9 cellular contexts compared by ENCODE assay signal in the genomic region with DNA sequence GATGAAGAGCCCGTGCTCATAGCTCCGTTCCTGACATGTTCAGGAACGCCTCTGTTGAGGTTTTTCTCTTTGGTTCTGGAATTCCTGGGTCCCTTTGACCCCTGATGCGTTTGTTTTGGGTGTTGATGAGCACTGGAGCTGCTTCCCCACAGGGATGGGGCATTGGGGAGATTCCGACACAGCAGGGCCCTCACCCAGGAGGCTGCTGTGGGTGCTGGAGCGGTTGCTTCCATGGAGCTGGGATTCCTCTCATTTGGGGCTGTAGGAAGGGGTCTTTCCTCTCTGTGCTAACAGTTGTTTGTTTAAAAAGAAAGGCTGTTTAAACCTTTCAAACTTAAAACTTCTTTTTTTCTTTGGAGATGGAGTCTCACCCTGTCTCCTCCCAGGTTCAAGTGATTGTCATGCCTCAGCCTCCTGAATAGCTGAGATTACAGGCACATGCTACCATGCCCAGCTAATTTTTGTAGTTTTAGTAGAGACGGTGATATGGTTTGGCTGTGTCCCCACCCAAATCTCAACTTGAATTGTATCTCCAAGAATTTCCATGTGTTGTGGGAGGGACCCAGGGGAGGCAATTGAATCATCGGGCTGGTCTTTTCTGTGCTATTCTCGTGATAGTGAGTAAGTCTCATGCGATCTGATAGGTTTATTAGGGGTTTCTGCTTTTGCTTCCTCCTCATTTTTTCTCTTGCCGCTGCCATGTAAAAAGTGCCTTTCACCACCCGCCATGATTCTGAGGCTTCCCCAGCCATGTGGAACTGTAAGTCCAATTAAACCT. TPM values are rescaled to one million over a fixed set of nuclear protein-coding genes. Genes with fewer than 3 reads are reported as not detected.
A peak's percentile ranks its signal among the peaks of the same experiment; 100 is the strongest.
DNase-seq lines count a peak whose midpoint lies in the region; ATAC-seq and TF ChIP-seq lines count a peak whose summit lies in the region.
"Had no signal": no experiment of that assay in that cellular context is flagged by ENCODE, and none has a peak within 500 bp of the region (broad histone marks: within the 10 kb centered on the region; RNA-seq: fewer than 3 reads in every experiment).

No MANE protein-coding gene starts in this region.

- TF ChIP-seq CTCF in endothelial cell (IDR thresholded peaks at IDR 0.05; ENCODE audit: unreplicated experiment), result no peak
- no peak for TF ChIP-seq CTCF in neural progenitor cell (IDR thresholded peaks at IDR 0.05)

- peaks cover 72% of the 10 kb centered on the region for H4K20me1 ChIP-seq in neural progenitor cell (ENCODE audit: low read depth)

- peak overlapping the region in 2 of 4 donors; percentile 41 to 78 for H3K4me3 Mint-ChIP-seq in CD4-positive, CD25-positive, alpha-beta regulatory T cell
- H3K4me3 Mint-ChIP-seq in endothelial cell (ENCODE audit: unreplicated experiment), result peak overlapping the region; percentile 42
- peak overlapping the region; percentile 49 for H3K4me3 Mint-ChIP-seq in neural progenitor cell
- H3K4me3 Mint-ChIP-seq in activated T-helper 1 cell treated with anti-CD3 and anti-CD28 coated beads, Interleukin-12 subunit alpha, Interleukin-12 subunit beta, Interleukin-2, Interleukin-4 antibody, amounts not matched to agents 30 ng/mL and 10 ng/mL and 1 ng/mL, durations not matched to agents 14 hours and 24 hours and 36 hours, result no peak overlapping the region

- H3F3A ChIP-seq in neural progenitor cell (ENCODE audit: low read depth), result peaks cover 33% of the 10 kb centered on the region

- peaks cover 82% of the 10 kb centered on the region for H3K79me2 ChIP-seq in neural progenitor cell (ENCODE audit: low read depth)

- no peak for ATAC-seq in CD4-positive, CD25-positive, alpha-beta regulatory T cell (ENCODE audit: low read depth in 2 of 2)
- no peak for ATAC-seq in HG02885 (IDR thresholded peaks at IDR 0.05; ENCODE audit: poor library complexity, unreplicated experiment)
- ATAC-seq in HG03159 (IDR thresholded peaks at IDR 0.05; ENCODE audit: unreplicated experiment), result no peak

- no peak overlapping the region for H3K4me2 ChIP-seq in neural progenitor cell

- H3K27ac ChIP-seq in CD4-positive, CD25-positive, alpha-beta regulatory T cell (ENCODE audit: insufficient read depth, low read length, poor library complexity, severe bottlenecking), result no peak overlapping the region
- H3K27ac ChIP-seq in SK-N-MC, result peak overlapping the region; percentile 27
- H3K27ac ChIP-seq in neural progenitor cell, result no peak overlapping the region

- peaks cover 0 to 64% (median 24%) of the 10 kb centered on the region in 4 donors for H3K4me1 Mint-ChIP-seq in CD4-positive, CD25-positive, alpha-beta regulatory T cell
- H3K4me1 Mint-ChIP-seq in endothelial cell (ENCODE audit: unreplicated experiment) (peaks cover 35% of the 10 kb centered on the region), neural progenitor cell (peaks cover 69% of the 10 kb centered on the region)
- H3K4me1 Mint-ChIP-seq in activated T-helper 1 cell treated with anti-CD3 and anti-CD28 coated beads, Interleukin-12 subunit alpha, Interleukin-12 subunit beta, Interleukin-2, Interleukin-4 antibody, amounts not matched to agents 30 ng/mL and 10 ng/mL and 1 ng/mL, durations not matched to agents 14 hours and 24 hours and 36 hours (ENCODE audit: low read depth), result peaks cover 9% of the 10 kb centered on the region

- peaks cover 3% of the 10 kb centered on the region for H3K36me3 Mint-ChIP-seq in CD4-positive, CD25-positive, alpha-beta regulatory T cell
- H3K36me3 Mint-ChIP-seq in endothelial cell (ENCODE audit: low read depth, unreplicated experiment) (peaks cover 11% of the 10 kb centered on the region), neural progenitor cell (peaks cover 15% of the 10 kb centered on the region)
- peaks cover 2% of the 10 kb centered on the region for H3K36me3 Mint-ChIP-seq in activated T-helper 1 cell treated with anti-CD3 and anti-CD28 coated beads, Interleukin-12 subunit alpha, Interleukin-12 subunit beta, Interleukin-2, Interleukin-4 antibody, amounts not matched to agents 30 ng/mL and 10 ng/mL and 1 ng/mL, durations not matched to agents 14 hours and 24 hours and 36 hours (ENCODE audit: low read depth)

- intact Hi-C loops in activated T-helper 1 cell treated with anti-CD3 and anti-CD28 coated beads, Interleukin-12 subunit alpha, Interleukin-12 subunit beta, Interleukin-2, Interleukin-4 antibody, amounts not matched to agents 30 ng/mL and 10 ng/mL and 1 ng/mL, durations not matched to agents 14 hours and 24 hours and 36 hours (cut with micrococcal nuclease), result no loop called here

- no peaks in the 10 kb centered on the region for H3K9me3 Mint-ChIP-seq in CD4-positive, CD25-positive, alpha-beta regulatory T cell
- no peaks in the 10 kb centered on the region for H3K9me3 Mint-ChIP-seq in endothelial cell (ENCODE audit: unreplicated experiment)
- H3K9me3 Mint-ChIP-seq in neural progenitor cell, result peaks cover 10% of the 10 kb centered on the region
- no peaks in the 10 kb centered on the region for H3K9me3 Mint-ChIP-seq in activated T-helper 1 cell treated with anti-CD3 and anti-CD28 coated beads, Interleukin-12 subunit alpha, Interleukin-12 subunit beta, Interleukin-2, Interleukin-4 antibody, amounts not matched to agents 30 ng/mL and 10 ng/mL and 1 ng/mL, durations not matched to agents 14 hours and 24 hours and 36 hours

- peaks cover 56% of the 10 kb centered on the region for H3K4me1 ChIP-seq in CD4-positive, CD25-positive, alpha-beta regulatory T cell (ENCODE audit: control insufficient read depth, insufficient read depth, low read length, poor library complexity, severe bottlenecking)
- H3K4me1 ChIP-seq in neural progenitor cell, result peaks cover 54% of the 10 kb centered on the region

- H3K36me3 ChIP-seq in CD4-positive, CD25-positive, alpha-beta regulatory T cell (ENCODE audit: control insufficient read depth, insufficient read depth, low read length), result no peaks in the 10 kb centered on the region
- peaks cover 7% of the 10 kb centered on the region; the same call in 1 of the 2 replicates for H3K36me3 ChIP-seq in SK-N-MC (ENCODE audit: insufficient read depth, low read length)
- no peaks in the 10 kb centered on the region for H3K36me3 ChIP-seq in neural progenitor cell

- no peak overlapping the region for H3K9ac ChIP-seq in SK-N-MC (ENCODE audit: insufficient read length)
- H3K9ac ChIP-seq in neural progenitor cell, result no peak overlapping the region

- H3K27ac Mint-ChIP-seq in CD4-positive, CD25-positive, alpha-beta regulatory T cell, result peak overlapping the region; percentile 51 to 94 (median 72)
- H3K27ac Mint-ChIP-seq in endothelial cell (ENCODE audit: unreplicated experiment) (peak overlapping the region; percentile 72), neural progenitor cell (no peak overlapping the region)
- no peak overlapping the region for H3K27ac Mint-ChIP-seq in activated T-helper 1 cell treated with anti-CD3 and anti-CD28 coated beads, Interleukin-12 subunit alpha, Interleukin-12 subunit beta, Interleukin-2, Interleukin-4 antibody, amounts not matched to agents 30 ng/mL and 10 ng/mL and 1 ng/mL, durations not matched to agents 14 hours and 24 hours and 36 hours

- H3K27me3 ChIP-seq in CD4-positive, CD25-positive, alpha-beta regulatory T cell (ENCODE audit: control insufficient read depth, insufficient read depth, low read length), result no peaks in the 10 kb centered on the region
- H3K27me3 ChIP-seq in neural progenitor cell, result no peaks in the 10 kb centered on the region

- no peak overlapping the region for H2AFZ ChIP-seq in neural progenitor cell (replicated peaks)

- no peak for DNase-seq in CD4-positive, CD25-positive, alpha-beta regulatory T cell
- DNase-seq in SK-N-MC (ENCODE audit: low read depth, low spot score) (no peak), endothelial cell (ENCODE audit: low spot score) (no peak), neural progenitor cell (ENCODE audit: low spot score) (no peak), UCSD-AML1 (lab: John Stamatoyannopoulos, UW; ENCODE audit: unreplicated experiment) (no peak)
- DNase-seq in activated T-helper 1 cell treated with anti-CD3 and anti-CD28 coated beads, Interleukin-12 subunit alpha, Interleukin-12 subunit beta, Interleukin-2, Interleukin-4 antibody, amounts not matched to agents 30 ng/mL and 10 ng/mL and 1 ng/mL, durations not matched to agents 14 hours and 24 hours and 36 hours (ENCODE audit: low spot score), result no peak
- DNase-seq: H7 had no signal

- no peaks in the 10 kb centered on the region for H3K9me3 ChIP-seq in CD4-positive, CD25-positive, alpha-beta regulatory T cell (ENCODE audit: control insufficient read depth in 2 of 2, low read length in 2 of 2)
- H3K9me3 ChIP-seq in SK-N-MC (ENCODE audit: low read depth, low read length) (no peaks in the 10 kb centered on the region), neural progenitor cell (ENCODE audit: low read depth) (no peaks in the 10 kb centered on the region)

- no peaks in the 10 kb centered on the region for H3K27me3 Mint-ChIP-seq in CD4-positive, CD25-positive, alpha-beta regulatory T cell
- peaks cover 11% of the 10 kb centered on the region for H3K27me3 Mint-ChIP-seq in endothelial cell (ENCODE audit: unreplicated experiment)
- H3K27me3 Mint-ChIP-seq in neural progenitor cell (ENCODE audit: insufficient read depth, low read depth), result peaks cover 5% of the 10 kb centered on the region
- no peaks in the 10 kb centered on the region for H3K27me3 Mint-ChIP-seq in activated T-helper 1 cell treated with anti-CD3 and anti-CD28 coated beads, Interleukin-12 subunit alpha, Interleukin-12 subunit beta, Interleukin-2, Interleukin-4 antibody, amounts not matched to agents 30 ng/mL and 10 ng/mL and 1 ng/mL, durations not matched to agents 14 hours and 24 hours and 36 hours (ENCODE audit: insufficient read depth)

- H3K4me3 ChIP-seq in CD4-positive, CD25-positive, alpha-beta regulatory T cell (ENCODE audit: low read depth, low read length), result no peak overlapping the region
- H3K4me3 ChIP-seq in SK-N-MC (no peak overlapping the region), neural progenitor cell (no peak overlapping the region)

RNA-seq across cellular contexts. Expression of gene SKI, which starts 48.9 kb away (rescaled TPM):
- 218 TPM for total RNA-seq in CD4-positive, CD25-positive, alpha-beta regulatory T cell
- under 1 TPM; 0.25 to 0.57 (median 0.31) TPM for polyA plus RNA-seq in CD4-positive, CD25-positive, alpha-beta regulatory T cell
- total RNA-seq in endothelial cell (ENCODE audit: unreplicated experiment), result 73.3 TPM
- total RNA-seq in neural progenitor cell (ENCODE audit: low replicate concordance), result 7.4 and 15.7 TPM in 2 replicates
- 38.3 and 44.5 TPM in 2 replicates for total RNA-seq in activated T-helper 1 cell treated with anti-CD3 and anti-CD28 coated beads, Interleukin-12 subunit alpha, Interleukin-12 subunit beta, Interleukin-2, Interleukin-4 antibody, amounts not matched to agents 30 ng/mL and 10 ng/mL and 1 ng/mL, durations not matched to agents 14 hours and 24 hours and 36 hours

Comparison
In these comparisons a context has a peak if more than half of its experiments do, and no peak if none do; other contexts are left out.
1. H3K27ac Mint-ChIP-seq: peak in CD4-positive, CD25-positive, alpha-beta regulatory T cell (3 of 3) and endothelial cell (single experiment); none in neural progenitor cell (single experiment) and activated T-helper 1 cell treated with anti-CD3 and anti-CD28 coated beads, Interleukin-12 subunit alpha, Interleukin-12 subunit beta, Interleukin-2, Interleukin-4 antibody, amounts not matched to agents 30 ng/mL and 10 ng/mL and 1 ng/mL, durations not matched to agents 14 hours and 24 hours and 36 hours (single experiment).